In the genomic region with DNA sequence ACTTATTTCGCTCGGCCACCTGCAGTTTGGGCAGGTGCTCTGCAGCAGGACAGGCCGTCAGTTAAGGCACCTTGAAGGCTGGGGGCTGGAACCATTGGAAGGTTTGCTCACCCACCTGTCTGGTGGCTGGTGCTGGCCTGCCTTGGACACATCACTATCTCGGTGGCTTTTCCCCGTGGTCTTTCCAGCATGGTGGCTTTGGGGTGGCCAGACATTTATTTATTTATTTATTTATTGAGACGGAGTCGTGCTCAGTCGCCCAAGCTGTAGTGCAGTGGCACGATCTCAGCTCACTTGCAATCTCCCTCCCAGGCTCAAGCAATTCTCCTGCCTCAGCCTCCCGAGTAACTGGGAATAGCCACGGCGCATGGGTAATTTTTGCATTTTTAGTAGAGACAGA, we compare ENCODE assay signal across 15 cellular contexts. TPM values are rescaled to one million over a fixed set of nuclear protein-coding genes. Genes with fewer than 3 reads are reported as not detected.
A peak's percentile ranks its signal among the peaks of the same experiment; 100 is the strongest.
DNase-seq lines count a peak whose midpoint lies in the region; ATAC-seq and TF ChIP-seq lines count a peak whose summit lies in the region.
"Had no signal": no experiment of that assay in that cellular context is flagged by ENCODE, and none has a peak within 500 bp of the region (broad histone marks: within the 10 kb centered on the region; RNA-seq: fewer than 3 reads in every experiment).

No MANE protein-coding gene starts in this region.

- ATAC-seq in activated CD8-positive, alpha-beta T cell treated with anti-CD3 and anti-CD28 coated beads for 36 hours: no peak
- ATAC-seq in stimulated activated naive CD8-positive, alpha-beta T cell treated with anti-CD3 and anti-CD28 coated beads, Interleukin-15, Interleukin-2, amounts not matched to agents 100 U/mL and 50 U/mL, for 24 hours: no peak
- ATAC-seq in GM19463 (IDR thresholded peaks at IDR 0.05; ENCODE audit: unreplicated experiment) (no peak), HG03039 (IDR thresholded peaks at IDR 0.05; ENCODE audit: unreplicated experiment) (no peak)

- H3K27me3 ChIP-seq in endodermal cell (ENCODE audit: control insufficient read depth, insufficient read depth, low read length, poor library complexity, severe bottlenecking): no peaks in the 10 kb centered on the region
- H3K27me3 ChIP-seq: vagina had no signal

- DNase-seq in GM12865 (ENCODE audit: low read depth): peak; percentile 6
- DNase-seq in activated CD8-positive, alpha-beta T cell treated with anti-CD3 and anti-CD28 coated beads for 36 hours: no peak
- no peak for DNase-seq in endodermal cell
- peak; percentile 3 for DNase-seq in stimulated activated naive CD8-positive, alpha-beta T cell treated with anti-CD3 and anti-CD28 coated beads, Interleukin-15, Interleukin-2, amounts not matched to agents 100 U/mL and 50 U/mL, for 24 hours
- DNase-seq in NCI-H446 (lab: John Stamatoyannopoulos, UW): no peak
- DNase-seq: activated CD4-positive, alpha-beta T cell treated with anti-CD3 and anti-CD28 coated beads for 1 hour; activated effector memory CD4-positive, alpha-beta T cell treated with Interleukin-2 at 50 U/mL for 16 hours; HCEC 1CT; NCI-H774; nephron progenitor cell; retina had no signal

- no peak overlapping the region for H3K9ac ChIP-seq in endodermal cell (ENCODE audit: extremely low read depth, low read length, poor library complexity, severe bottlenecking)

- H3K4me1 Mint-ChIP-seq in activated CD8-positive, alpha-beta T cell treated with anti-CD3 and anti-CD28 coated beads for 36 hours (ENCODE audit: low read depth): peaks cover 76% of the 10 kb centered on the region
- no peaks in the 10 kb centered on the region for H3K4me1 Mint-ChIP-seq in endodermal cell

- intact Hi-C loops in activated CD8-positive, alpha-beta T cell treated with anti-CD3 and anti-CD28 coated beads for 36 hours (cut with micrococcal nuclease): no loop called here

- H3K27me3 Mint-ChIP-seq in activated CD8-positive, alpha-beta T cell treated with anti-CD3 and anti-CD28 coated beads for 36 hours: no peaks in the 10 kb centered on the region
- no peaks in the 10 kb centered on the region for H3K27me3 Mint-ChIP-seq in endodermal cell (ENCODE audit: insufficient read depth)

- no peaks in the 10 kb centered on the region for H3K4me1 ChIP-seq in endodermal cell (ENCODE audit: control insufficient read depth, insufficient read depth, low read length)

- H3K36me3 ChIP-seq in endodermal cell (ENCODE audit: control insufficient read depth, insufficient read depth, low read length): peaks cover 7% of the 10 kb centered on the region
- H3K36me3 ChIP-seq: vagina had no signal

- H3K4me3 Mint-ChIP-seq in activated CD8-positive, alpha-beta T cell treated with anti-CD3 and anti-CD28 coated beads for 36 hours: no peak overlapping the region
- H3K4me3 Mint-ChIP-seq in endodermal cell: no peak overlapping the region
- H3K4me3 Mint-ChIP-seq: nephron progenitor cell had no signal

- WGBS in endodermal cell (ENCODE audit: insufficient coverage in 1 of 2, insufficient read length in 1 of 2), 2 experiments: 94 to 98% methylated on average over 12 of the region's 12 CpGs

- no peaks in the 10 kb centered on the region for H3K9me3 Mint-ChIP-seq in activated CD8-positive, alpha-beta T cell treated with anti-CD3 and anti-CD28 coated beads for 36 hours
- no peaks in the 10 kb centered on the region for H3K9me3 Mint-ChIP-seq in endodermal cell
- H3K9me3 Mint-ChIP-seq: nephron progenitor cell had no signal

- CTCF ChIA-PET in activated CD8-positive, alpha-beta T cell treated with anti-CD3 and anti-CD28 coated beads for 36 hours (lab: Charles Lee): interaction anchor here (1.2 to 5.6 kb wide), 2 partner anchors 15 to 26 kb away, joined by 5 to 24 read pairs; no protein-coding TSS in a partner anchor

- POLR2A ChIA-PET in activated CD8-positive, alpha-beta T cell treated with anti-CD3 and anti-CD28 coated beads for 36 hours (lab: Charles Lee): interaction anchor here (4.0 kb wide), 1 partner anchor 12 kb away, joined by 23 read pairs; a partner anchor contains a TSS

- TF ChIP-seq CTCF in GM12865 (IDR thresholded peaks at IDR 0.05; ENCODE audit: insufficient read depth, low read depth, low read length, missing control alignments) (no peak), endodermal cell (conservative IDR thresholded peaks at IDR 0.05) (peak; percentile 25)
- TF ChIP-seq CTCF in activated CD8-positive, alpha-beta T cell treated with anti-CD3 and anti-CD28 coated beads for 36 hours (IDR thresholded peaks at IDR 0.05): no peak

- H3K9me3 ChIP-seq in endodermal cell (ENCODE audit: control insufficient read depth, low read length): no peaks in the 10 kb centered on the region
- H3K9me3 ChIP-seq: vagina had no signal

- H3K27ac ChIP-seq in endodermal cell (ENCODE audit: low read depth, low read length): no peak overlapping the region
- H3K27ac ChIP-seq: C4-2B, vagina had no signal

- H3K4me3 ChIP-seq in GM12865 (ENCODE audit: low read depth, low read length) (no peak overlapping the region), endodermal cell (ENCODE audit: low read length) (no peak overlapping the region)
- H3K4me3 ChIP-seq: vagina had no signal

- H3K27ac Mint-ChIP-seq in activated CD8-positive, alpha-beta T cell treated with anti-CD3 and anti-CD28 coated beads for 36 hours: peak overlapping the region; percentile 98
- H3K27ac Mint-ChIP-seq in endodermal cell: no peak overlapping the region

- H3K36me3 Mint-ChIP-seq in activated CD8-positive, alpha-beta T cell treated with anti-CD3 and anti-CD28 coated beads for 36 hours (ENCODE audit: low read depth): peaks cover 25% of the 10 kb centered on the region
- no peaks in the 10 kb centered on the region for H3K36me3 Mint-ChIP-seq in endodermal cell (ENCODE audit: low read depth)

RNA-seq across cellular contexts. Expression of a gene that starts 11.7 kb away (rescaled TPM):
- total RNA-seq in activated CD8-positive, alpha-beta T cell treated with anti-CD3 and anti-CD28 coated beads for 36 hours: 10 to 100 TPM; 75.1 to 82.8 TPM
- 10 to 100 TPM in 1 of 2 donors, 1 to 10 TPM in 1; 9.3 to 11.4 TPM for total RNA-seq in endodermal cell
- 2.8 TPM for polyA plus RNA-seq in endodermal cell (2013, experiment 1 of 2)
- 1.9 TPM for polyA plus RNA-seq in endodermal cell (2013, experiment 2 of 2)

RNA-seq across cellular contexts. Expression of a gene that starts 29.4 kb away (rescaled TPM):
- total RNA-seq in activated CD8-positive, alpha-beta T cell treated with anti-CD3 and anti-CD28 coated beads for 36 hours: 10 to 100 TPM; 55.2 to 58.4 TPM
- total RNA-seq in endodermal cell: 10 to 100 TPM; 64.7 to 76.4 TPM
- 43.9 TPM for polyA plus RNA-seq in endodermal cell (2013, experiment 1 of 2)
- polyA plus RNA-seq in endodermal cell (2013, experiment 2 of 2): 42.6 TPM

Comparison
In these comparisons a context has a peak if more than half of its experiments do, and no peak if none do; other contexts are left out.
1. DNase-seq: peak in GM12865 (single experiment) and stimulated activated naive CD8-positive, alpha-beta T cell treated with anti-CD3 and anti-CD28 coated beads, Interleukin-15, Interleukin-2, amounts not matched to agents 100 U/mL and 50 U/mL, for 24 hours (single experiment); none in activated CD8-positive, alpha-beta T cell treated with anti-CD3 and anti-CD28 coated beads for 36 hours (single experiment), endodermal cell (single experiment) and NCI-H446 (0 of 2).
2. RNA of a gene that starts 11.7 kb away (total RNA-seq): 75.1 to 82.8 TPM in activated CD8-positive, alpha-beta T cell treated with anti-CD3 and anti-CD28 coated beads for 36 hours; 9.3 to 11.4 TPM in endodermal cell; every median in the first group is over 4 times any median in the second.